Comparison of ENCODE assay signal across 9 cellular contexts in the genomic region with DNA sequence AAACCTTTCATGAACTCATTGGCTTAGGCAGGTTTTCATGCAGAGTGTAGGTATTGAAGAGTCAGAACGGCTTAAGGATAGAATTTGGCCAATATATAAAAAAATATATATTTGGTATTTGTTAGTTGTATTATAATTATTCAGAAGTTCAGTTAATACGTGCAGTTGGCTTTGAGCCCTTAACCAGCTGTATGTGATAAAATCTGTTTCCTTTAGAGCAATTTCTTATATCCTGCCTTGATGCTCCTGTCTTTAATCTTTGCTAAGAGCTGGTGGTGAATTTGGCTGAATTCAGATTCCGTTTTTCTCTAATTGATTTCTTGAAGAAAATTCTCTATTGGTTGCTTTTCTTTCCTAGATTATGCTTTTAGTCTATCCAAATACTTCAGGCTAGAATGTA. TPM values are rescaled to one million over a fixed set of nuclear protein-coding genes. Genes with fewer than 3 reads are reported as not detected.
DNase-seq lines count a peak whose midpoint lies in the region; ATAC-seq and TF ChIP-seq lines count a peak whose summit lies in the region.
"Had no signal": no experiment of that assay in that cellular context is flagged by ENCODE, and none has a peak within 500 bp of the region (broad histone marks: within the 10 kb centered on the region; RNA-seq: fewer than 3 reads in every experiment).

No MANE protein-coding gene starts in this region.

- H3K4me3 ChIP-seq in CD8-positive, alpha-beta T cell (ENCODE audit: low read depth, low read length) = peak overlapping the region; percentile 39
- H3K4me3 ChIP-seq in MG63 = peak overlapping the region; percentile 62
- H3K4me3 ChIP-seq in neutrophil (ENCODE audit: low read depth in 1 of 2, low read length in 1 of 2) = peak overlapping the region; percentile 3 to 50
- H3K4me3 ChIP-seq: HAP-1 had no signal

- peak overlapping the region; percentile 63 for H3K27ac ChIP-seq in CD8-positive, alpha-beta T cell (ENCODE audit: low read depth, low read length)
- H3K27ac ChIP-seq in neutrophil = peak overlapping the region; percentile 81

- H3K9me3 ChIP-seq in CD8-positive, alpha-beta T cell (ENCODE audit: low read length) = no peaks in the 10 kb centered on the region
- H3K9me3 ChIP-seq in MG63 (no peaks in the 10 kb centered on the region), neutrophil (no peaks in the 10 kb centered on the region)
- H3K9me3 ChIP-seq: HAP-1 had no signal

- no peaks in the 10 kb centered on the region for H3K9me3 Mint-ChIP-seq in CD8-positive, alpha-beta T cell
- H3K9me3 Mint-ChIP-seq in chondrocyte (ENCODE audit: low read depth) = no peaks in the 10 kb centered on the region

- H3K4me3 Mint-ChIP-seq in CD8-positive, alpha-beta T cell = peak overlapping the region; percentile 89
- H3K4me3 Mint-ChIP-seq in chondrocyte (ENCODE audit: unreplicated experiment) = peak overlapping the region; percentile 78

- TF ChIP-seq CTCF in CD8-positive, alpha-beta T cell (IDR thresholded peaks at IDR 0.05) = no peak
- TF ChIP-seq CTCF in chondrocyte (IDR thresholded peaks at IDR 0.05) (no peak), neutrophil (IDR thresholded peaks at IDR 0.05) (no peak)

- H3K4me1 Mint-ChIP-seq in CD8-positive, alpha-beta T cell (ENCODE audit: low read depth) = peaks cover 72% of the 10 kb centered on the region
- peaks cover 65% of the 10 kb centered on the region for H3K4me1 Mint-ChIP-seq in chondrocyte (ENCODE audit: low read depth)

- intact Hi-C loops in CD8-positive, alpha-beta T cell (cut with DNase I, micrococcal nuclease) = loop anchor here in 1 of 2 experiments (1.0 to 10.0 kb wide), 5 partner anchors 9 to 1929 kb away; a partner anchor contains a TSS

- ATAC-seq in CD8-positive, alpha-beta T cell = peak; percentile 30

- POLR2A ChIA-PET in CD8-positive, alpha-beta T cell (lab: Charles Lee) = interaction anchor here (0.8 to 1.9 kb wide), 8 partner anchors 10 to 41 kb away, joined by 3 to 10 read pairs (median 4); no protein-coding TSS in a partner anchor

- CTCF ChIA-PET in CD8-positive, alpha-beta T cell (lab: Charles Lee) = interaction anchor here (1.0 to 2.2 kb wide), 4 partner anchors 13 to 49 kb away, joined by 3 to 12 read pairs (median 4); no protein-coding TSS in a partner anchor

- DNase-seq in CD8-positive, alpha-beta T cell = no peak
- DNase-seq in MG63 (no peak), chondrocyte (ENCODE audit: low spot score) (no peak), NCI-H1105 (lab: John Stamatoyannopoulos, UW) (no peak), glomerular visceral epithelial cell (ENCODE audit: extremely low spot score) (no peak), AG08396 (ENCODE audit: low spot score) (no peak), NCI-H446 treated with DMSO at 0.1 percent for 48 hours (lab: John Stamatoyannopoulos, UW) (no peak)

- peaks cover 29% of the 10 kb centered on the region for H3K36me3 Mint-ChIP-seq in CD8-positive, alpha-beta T cell
- peaks cover 26% of the 10 kb centered on the region for H3K36me3 Mint-ChIP-seq in chondrocyte (ENCODE audit: low read depth)

- peaks cover 70% of the 10 kb centered on the region for H3K4me1 ChIP-seq in CD8-positive, alpha-beta T cell (ENCODE audit: insufficient read depth, low read length)
- H3K4me1 ChIP-seq in neutrophil (ENCODE audit: control insufficient read depth in 1 of 2, insufficient read depth in 1 of 2, low read depth in 1 of 2, low read length in 1 of 2) = peaks cover 82 to 88% of the 10 kb centered on the region in 2 experiments

- no peaks in the 10 kb centered on the region for H3K27me3 Mint-ChIP-seq in CD8-positive, alpha-beta T cell (ENCODE audit: low read depth)
- no peaks in the 10 kb centered on the region for H3K27me3 Mint-ChIP-seq in chondrocyte (ENCODE audit: low read depth)

- H3K27ac Mint-ChIP-seq in CD8-positive, alpha-beta T cell = peak overlapping the region; percentile 93
- H3K27ac Mint-ChIP-seq in chondrocyte (ENCODE audit: unreplicated experiment) = peak overlapping the region; percentile 23

- H3K27me3 ChIP-seq in CD8-positive, alpha-beta T cell (ENCODE audit: insufficient read depth, low read length) = no peaks in the 10 kb centered on the region
- no peaks in the 10 kb centered on the region for H3K27me3 ChIP-seq in MG63
- H3K27me3 ChIP-seq in neutrophil = no peaks in the 10 kb centered on the region

- peaks cover 4% of the 10 kb centered on the region for H3K36me3 ChIP-seq in CD8-positive, alpha-beta T cell (ENCODE audit: insufficient read depth, low read length)
- H3K36me3 ChIP-seq in MG63 (peaks cover 59% of the 10 kb centered on the region), neutrophil (peaks cover 20% of the 10 kb centered on the region)

RNA-seq across cellular contexts. Expression of a gene that starts 3.7 kb away (rescaled TPM):
- 100 to 1,000 TPM; 163 to 167 TPM for total RNA-seq in CD8-positive, alpha-beta T cell
- total RNA-seq in MG63 (2014; rRNA removed; shearing (Covaris generic); ENCODE audit: low replicate concordance) = 531 and 667 TPM in 2 replicates
- 294 to 376 TPM (median 369 TPM) in 3 replicates for total RNA-seq in chondrocyte
